ENCODE assay signal across 7 cellular contexts in genomic region chr6:18323935-18324707, GRCh38. TPM values are rescaled to one million over a fixed set of nuclear protein-coding genes. Genes with fewer than 3 reads are reported as not detected.
DNase-seq lines count a peak whose midpoint lies in the region; ATAC-seq and TF ChIP-seq lines count a peak whose summit lies in the region.

No MANE protein-coding gene starts in this region.

- H3K9me3 Mint-ChIP-seq in H9 = no peaks in the 10 kb centered on the region
- H3K9me3 Mint-ChIP-seq in osteocyte (ENCODE audit: unreplicated experiment) = no peaks in the 10 kb centered on the region
- H3K9me3 Mint-ChIP-seq in activated T-helper 1 cell treated with anti-CD3 and anti-CD28 coated beads, Interleukin-12 subunit alpha, Interleukin-12 subunit beta, Interleukin-2, Interleukin-4 antibody, amounts not matched to agents 30 ng/mL and 10 ng/mL and 1 ng/mL, durations not matched to agents 14 hours and 24 hours and 36 hours = no peaks in the 10 kb centered on the region

- DNase-seq in GM03348 (ENCODE audit: low spot score) (peak; percentile 72), H9 (no peak), NCI-H146 treated with DMSO at 0.1 percent for 48 hours (lab: John Stamatoyannopoulos, UW; ENCODE audit: unreplicated experiment) (peak; percentile 66), T-helper 17 cell (no peak), fibroblast of the conjunctiva (ENCODE audit: low read depth) (peak; percentile 21), osteocyte (ENCODE audit: extremely low spot score, unreplicated experiment) (no peak)
- DNase-seq in activated T-helper 1 cell treated with anti-CD3 and anti-CD28 coated beads, Interleukin-12 subunit alpha, Interleukin-12 subunit beta, Interleukin-2, Interleukin-4 antibody, amounts not matched to agents 30 ng/mL and 10 ng/mL and 1 ng/mL, durations not matched to agents 14 hours and 24 hours and 36 hours (ENCODE audit: low spot score) = no peak

- no peak overlapping the region for H3K56ac ChIP-seq in H9 (ENCODE audit: insufficient read length, low read depth, low read length)

- ATAC-seq in T-helper 17 cell = peak; percentile 64

- no peak overlapping the region for H3K23ac ChIP-seq in H9 (ENCODE audit: insufficient read length, low read depth, low read length)

- H3K18ac ChIP-seq in H9 (ENCODE audit: insufficient read length, low read depth, low read length) = no peak overlapping the region

- H3K27ac Mint-ChIP-seq in H9 (peak overlapping the region in 1 of 3 experiments; percentile 59; a peak in 1 of 7 replicates), T-helper 17 cell (no peak overlapping the region), osteocyte (ENCODE audit: unreplicated experiment) (no peak overlapping the region)
- H3K27ac Mint-ChIP-seq in activated T-helper 1 cell treated with anti-CD3 and anti-CD28 coated beads, Interleukin-12 subunit alpha, Interleukin-12 subunit beta, Interleukin-2, Interleukin-4 antibody, amounts not matched to agents 30 ng/mL and 10 ng/mL and 1 ng/mL, durations not matched to agents 14 hours and 24 hours and 36 hours = no peak overlapping the region

- H3K9me3 ChIP-seq in H9 (ENCODE audit: control insufficient read depth, low read depth, low read length) = no peaks in the 10 kb centered on the region
- no peaks in the 10 kb centered on the region for H3K9me3 ChIP-seq in T-helper 17 cell (ENCODE audit: control insufficient read depth, low read length, poor library complexity, severe bottlenecking)

- H3T11ph ChIP-seq in H9 (ENCODE audit: low read length) = no peak overlapping the region

- no peak overlapping the region for H2BK120ac ChIP-seq in H9 (ENCODE audit: low read depth, low read length, poor library complexity, severe bottlenecking)

- H3K4me1 ChIP-seq in H9 (ENCODE audit: insufficient read depth, low read length) = no peaks in the 10 kb centered on the region

- H3K4me2 ChIP-seq in H9 (ENCODE audit: insufficient read depth, insufficient read length, low read length) = no peak overlapping the region

- H2BK5ac ChIP-seq in H9 (ENCODE audit: insufficient read length, low read length) = no peak overlapping the region

- H2BK15ac ChIP-seq in H9 (ENCODE audit: low read depth, low read length) = no peak overlapping the region

- no peak overlapping the region for H4K8ac ChIP-seq in H9 (replicated peaks; ENCODE audit: insufficient read length, low read depth, low read length)

- H3K27ac ChIP-seq in H9 (ENCODE audit: insufficient read length, low read depth, low read length) = no peak overlapping the region

- H3K4me1 Mint-ChIP-seq in H9 (peaks cover 9 to 15% of the 10 kb centered on the region in 2 experiments; a peak in 3 of 4 replicates), T-helper 17 cell (peaks cover 5% of the 10 kb centered on the region), osteocyte (ENCODE audit: unreplicated experiment) (peaks cover 15% of the 10 kb centered on the region)
- peaks cover 6% of the 10 kb centered on the region for H3K4me1 Mint-ChIP-seq in activated T-helper 1 cell treated with anti-CD3 and anti-CD28 coated beads, Interleukin-12 subunit alpha, Interleukin-12 subunit beta, Interleukin-2, Interleukin-4 antibody, amounts not matched to agents 30 ng/mL and 10 ng/mL and 1 ng/mL, durations not matched to agents 14 hours and 24 hours and 36 hours (ENCODE audit: low read depth)

- no peak overlapping the region for H3K4me3 Mint-ChIP-seq in H9
- H3K4me3 Mint-ChIP-seq in T-helper 17 cell = no peak overlapping the region
- no peak overlapping the region for H3K4me3 Mint-ChIP-seq in osteocyte (ENCODE audit: unreplicated experiment)
- H3K4me3 Mint-ChIP-seq in activated T-helper 1 cell treated with anti-CD3 and anti-CD28 coated beads, Interleukin-12 subunit alpha, Interleukin-12 subunit beta, Interleukin-2, Interleukin-4 antibody, amounts not matched to agents 30 ng/mL and 10 ng/mL and 1 ng/mL, durations not matched to agents 14 hours and 24 hours and 36 hours = no peak overlapping the region

- H3K14ac ChIP-seq in H9 (ENCODE audit: insufficient read depth, low read length) = no peak overlapping the region

- peak; percentile 82 for TF ChIP-seq CTCF in H9 (conservative IDR thresholded peaks at IDR 0.05)
- TF ChIP-seq CTCF in osteocyte (IDR thresholded peaks at IDR 0.05) = peak; percentile 79

- no peak overlapping the region for H3K4ac ChIP-seq in H9 (ENCODE audit: low read depth, low read length)

- intact Hi-C loops in activated T-helper 1 cell treated with anti-CD3 and anti-CD28 coated beads, Interleukin-12 subunit alpha, Interleukin-12 subunit beta, Interleukin-2, Interleukin-4 antibody, amounts not matched to agents 30 ng/mL and 10 ng/mL and 1 ng/mL, durations not matched to agents 14 hours and 24 hours and 36 hours (cut with micrococcal nuclease) = loop anchor here (1.0 to 10.0 kb wide), 3 partner anchors 180 to 501 kb away; no protein-coding TSS in a partner anchor

- H3K79me2 ChIP-seq in H9 (ENCODE audit: insufficient read depth, low read length) = no peaks in the 10 kb centered on the region

- no peak overlapping the region for H2BK20ac ChIP-seq in H9 (ENCODE audit: low read depth, low read length, poor library complexity, severe bottlenecking)

- no peaks in the 10 kb centered on the region for H3K27me3 ChIP-seq in H9 (ENCODE audit: insufficient read depth, low read length)

- no peaks in the 10 kb centered on the region for H4K20me1 ChIP-seq in H9 (ENCODE audit: control insufficient read depth, insufficient read depth, insufficient read length)

- no peak overlapping the region for H2AFZ ChIP-seq in H9 (ENCODE audit: low read length)

- H3K27me3 Mint-ChIP-seq in H9 (ENCODE audit: low read depth) = no peaks in the 10 kb centered on the region
- H3K27me3 Mint-ChIP-seq in T-helper 17 cell = peaks cover 14% of the 10 kb centered on the region
- H3K27me3 Mint-ChIP-seq in osteocyte (ENCODE audit: unreplicated experiment) = no peaks in the 10 kb centered on the region
- peaks cover 5% of the 10 kb centered on the region for H3K27me3 Mint-ChIP-seq in activated T-helper 1 cell treated with anti-CD3 and anti-CD28 coated beads, Interleukin-12 subunit alpha, Interleukin-12 subunit beta, Interleukin-2, Interleukin-4 antibody, amounts not matched to agents 30 ng/mL and 10 ng/mL and 1 ng/mL, durations not matched to agents 14 hours and 24 hours and 36 hours (ENCODE audit: insufficient read depth)

- H3K36me3 Mint-ChIP-seq in H9 (ENCODE audit: insufficient read depth in 1 of 3, low read depth in 3 of 3) (no peaks in the 10 kb centered on the region), T-helper 17 cell (ENCODE audit: low read depth) (no peaks in the 10 kb centered on the region), osteocyte (ENCODE audit: unreplicated experiment) (no peaks in the 10 kb centered on the region)
- no peaks in the 10 kb centered on the region for H3K36me3 Mint-ChIP-seq in activated T-helper 1 cell treated with anti-CD3 and anti-CD28 coated beads, Interleukin-12 subunit alpha, Interleukin-12 subunit beta, Interleukin-2, Interleukin-4 antibody, amounts not matched to agents 30 ng/mL and 10 ng/mL and 1 ng/mL, durations not matched to agents 14 hours and 24 hours and 36 hours (ENCODE audit: low read depth)

- no peak overlapping the region for H2AK5ac ChIP-seq in H9 (ENCODE audit: insufficient read length, low read length)

- no peak overlapping the region for H3K9ac ChIP-seq in H9 (ENCODE audit: extremely low read depth, insufficient read length, low read length)

- H2BK12ac ChIP-seq in H9 (ENCODE audit: insufficient read length, low read depth, low read length) = no peak overlapping the region

- H4K91ac ChIP-seq in H9 (ENCODE audit: insufficient read length, low read depth, low read length) = no peak overlapping the region

- H3K23me2 ChIP-seq in H9 (ENCODE audit: insufficient read length, low read depth, low read length, poor library complexity, severe bottlenecking) = no peaks in the 10 kb centered on the region

- no CpG with 5 or more reads among the region's 8 CpGs for WGBS in H9 (ENCODE audit: extremely low coverage, insufficient read length, low lambda C conversion rate)

- no peaks in the 10 kb centered on the region for H3K79me1 ChIP-seq in H9 (ENCODE audit: insufficient read depth, low read depth, low read length, poor library complexity, severe bottlenecking)

- H4K5ac ChIP-seq in H9 (ENCODE audit: insufficient read length, low read depth, low read length) = no peak overlapping the region

RNA-seq across cellular contexts. Expression of gene DEK, which starts 59.8 kb away (rescaled TPM):
- total RNA-seq in H9 (2021) (216 and 217 TPM in 2 replicates), T-helper 17 cell (10 to 100 TPM; 70.5 to 73.1 TPM), osteocyte (62.1 and 65.5 TPM in 2 replicates)
- 163 and 170 TPM in 2 replicates for total RNA-seq in activated T-helper 1 cell treated with anti-CD3 and anti-CD28 coated beads, Interleukin-12 subunit alpha, Interleukin-12 subunit beta, Interleukin-2, Interleukin-4 antibody, amounts not matched to agents 30 ng/mL and 10 ng/mL and 1 ng/mL, durations not matched to agents 14 hours and 24 hours and 36 hours

Comparison
In these comparisons a context has a peak if more than half of its experiments do, and no peak if none do; other contexts are left out.
1. DNase-seq: peak in GM03348 (single experiment), NCI-H146 treated with DMSO at 0.1 percent for 48 hours (single experiment) and fibroblast of the conjunctiva (single experiment); none in H9 (single experiment), T-helper 17 cell (0 of 3), osteocyte (single experiment) and activated T-helper 1 cell treated with anti-CD3 and anti-CD28 coated beads, Interleukin-12 subunit alpha, Interleukin-12 subunit beta, Interleukin-2, Interleukin-4 antibody, amounts not matched to agents 30 ng/mL and 10 ng/mL and 1 ng/mL, durations not matched to agents 14 hours and 24 hours and 36 hours (single experiment).